8 cellular contexts compared by ENCODE assay signal in genomic region chr4:88158360-88159136, GRCh38. TPM values are rescaled to one million over a fixed set of nuclear protein-coding genes. Genes with fewer than 3 reads are reported as not detected.
DNase-seq lines count a peak whose midpoint lies in the region; ATAC-seq and TF ChIP-seq lines count a peak whose summit lies in the region.

TSS of gene ABCG2 (minus strand) at chr4:88158639. CDS start at chr4:88139995, 18,644 bp downstream.

- no peak for TF ChIP-seq CTCF in RWPE1 (conservative IDR thresholded peaks at IDR 0.05; ENCODE audit: low read depth)

- peak; percentile 71 for ATAC-seq in HG02759 (IDR thresholded peaks at IDR 0.05; ENCODE audit: unreplicated experiment)
- ATAC-seq in right cardiac atrium, result peak; percentile 76 to 85
- ATAC-seq in GM18520 (IDR thresholded peaks at IDR 0.05; ENCODE audit: unreplicated experiment), result no peak

- DNase-seq in NCI-H1417 (lab: John Stamatoyannopoulos, UW) (peak in 2 of 3 experiments; percentile 63 to 68), NCI-H1417 treated with DMSO at 0.1 percent for 48 hours (lab: John Stamatoyannopoulos, UW) (no peak), RWPE1 (ENCODE audit: low spot score) (peak; percentile 23), adipocyte (ENCODE audit: low read depth) (peak; percentile 69), right cardiac atrium (peak; percentile 22 to 63 (median 62)), renal cortical epithelial cell (ENCODE audit: low read depth) (peak; percentile 42)

- no peaks in the 10 kb centered on the region for H3K9me3 ChIP-seq in adipocyte (ENCODE audit: control insufficient read depth, low read length)
- H3K9me3 ChIP-seq in right cardiac atrium (ENCODE audit: control insufficient read depth, low read length), result no peaks in the 10 kb centered on the region

- WGBS in right cardiac atrium, result 2% methylated on average over 71 of the region's 71 CpGs

- peaks cover 17% of the 10 kb centered on the region for H3K4me1 ChIP-seq in adipocyte (ENCODE audit: control insufficient read depth, insufficient read depth, low read length)
- H3K4me1 ChIP-seq in right cardiac atrium (ENCODE audit: control insufficient read depth, insufficient read depth, low read length), result no peaks in the 10 kb centered on the region

- H3K27me3 ChIP-seq in adipocyte (replicated peaks; ENCODE audit: control insufficient read depth, insufficient read depth, low read length), result no peaks in the 10 kb centered on the region
- no peaks in the 10 kb centered on the region for H3K27me3 ChIP-seq in right cardiac atrium (ENCODE audit: control insufficient read depth, insufficient read depth)

- H3K36me3 ChIP-seq in adipocyte (ENCODE audit: control insufficient read depth, insufficient read depth, low read length, severe bottlenecking), result no peaks in the 10 kb centered on the region

- intact Hi-C loops in right cardiac atrium (cut with DNase I), result no loop called here

- H3K27ac ChIP-seq in RWPE1, result peak within 1 kb of the TSS; percentile 32
- H3K27ac ChIP-seq in right cardiac atrium (ENCODE audit: low read length), result no peak within 1 kb of the TSS

- peak within 1 kb of the TSS; percentile 72 for H3K9ac ChIP-seq in adipocyte (ENCODE audit: low read length)

- H3K4me3 ChIP-seq in adipocyte (ENCODE audit: low read length), result peak within 1 kb of the TSS; percentile 82
- peak within 1 kb of the TSS; percentile 39 for H3K4me3 ChIP-seq in right cardiac atrium (ENCODE audit: low read length)

- POLR2A ChIA-PET in RWPE1 (lab: Yijun Ruan, JAX; ENCODE audit: low non-redundant PET), result no interaction called here

- CTCF ChIA-PET in RWPE1 (lab: Yijun Ruan, JAX), result interaction anchor here (0.7 to 1.1 kb wide), 3 partner anchors 10 to 103 kb away, joined by 3 read pairs; no protein-coding TSS in a partner anchor

RNA-seq across cellular contexts. Expression of gene ABCG2, which starts in this region (rescaled TPM):
- total RNA-seq in right cardiac atrium, result 1 to 10 TPM; 1.6 to 4.0 (median 2.1) TPM
- polyA plus RNA-seq in right cardiac atrium, result 0.97 TPM
- total RNA-seq in renal cortical epithelial cell, result 0.55 and 3.1 TPM in 2 replicates
